23 cellular contexts compared by ENCODE assay signal in genomic region chr12:130860311-130860710, GRCh38. TPM values are rescaled to one million over a fixed set of nuclear protein-coding genes. Genes with fewer than 3 reads are reported as not detected.
DNase-seq lines count a peak whose midpoint lies in the region; ATAC-seq, FAIRE-seq and TF ChIP-seq lines count a peak whose summit lies in the region.
"Had no signal": no experiment of that assay in that cellular context is flagged by ENCODE, and none has a peak within 500 bp of the region (broad histone marks: within the 10 kb centered on the region; RNA-seq: fewer than 3 reads in every experiment).

No MANE protein-coding gene starts in this region.

- H3K27ac ChIP-seq in H1 (ENCODE audit: low read depth, low read length) (no peak overlapping the region), spleen (no peak overlapping the region), substantia nigra (ENCODE audit: low read depth, low read length, poor library complexity, severe bottlenecking) (no peak overlapping the region)
- H3K27ac ChIP-seq: 22Rv1, BLaER1, C4-2B, GM23248 had no signal

- no peaks in the 10 kb centered on the region for H3K23me2 ChIP-seq in H1 (ENCODE audit: low read depth, low read length)

- H3K4me1 ChIP-seq in H1 (replicated peaks in 1 of 4; ENCODE audit: control insufficient read depth in 3 of 4, insufficient read depth in 4 of 4, low read length in 3 of 4): no peaks in the 10 kb centered on the region
- no peaks in the 10 kb centered on the region for H3K4me1 ChIP-seq in spleen
- H3K4me1 ChIP-seq: BLaER1 had no signal

- CTCF ChIA-PET in H1 (lab: Charles Lee; ENCODE audit: partially characterized antibody): interaction anchor here (4.0 kb wide), 1 partner anchor 10 kb away, joined by 26 read pairs; no protein-coding TSS in a partner anchor
- CTCF ChIA-PET in activated naive CD4-positive, alpha-beta T cell treated with anti-CD3 and anti-CD28 coated beads, Interleukin-2, amount 10 ng/mL, durations not matched to agents 7 days and 5 days (lab: Charles Lee): no interaction called here

- H2BK15ac ChIP-seq in H1 (ENCODE audit: low read length): no peak overlapping the region

- H3K4me3 ChIP-seq in H1 (ENCODE audit: extremely low read depth in 1 of 4, insufficient read depth in 2 of 4, low read depth in 3 of 4, low read length in 4 of 4) (no peak overlapping the region), spleen (no peak overlapping the region)
- H3K4me3 ChIP-seq: BLaER1, GM23248 had no signal

- H4K20me1 ChIP-seq in H1 (replicated peaks in 1 of 2; ENCODE audit: control insufficient read depth in 1 of 2, insufficient read depth in 2 of 2, low read length in 2 of 2): no peaks in the 10 kb centered on the region
- H4K20me1 ChIP-seq: BLaER1 had no signal

- H3K9me3 ChIP-seq in H1 (ENCODE audit: insufficient read depth in 2 of 2, low read depth in 1 of 2, low read length in 1 of 2) (no peaks in the 10 kb centered on the region; a peak in 1 of 4 replicates), spleen (peaks cover 0 to 21% (median 10%) of the 10 kb centered on the region in 8 donors), T-helper 17 cell (ENCODE audit: control insufficient read depth, low read length, poor library complexity, severe bottlenecking) (no peaks in the 10 kb centered on the region)

- H3K79me2 ChIP-seq in H1 (ENCODE audit: control insufficient read depth in 1 of 2, insufficient read depth in 2 of 2, low read length in 2 of 2): no peaks in the 10 kb centered on the region

- no peak overlapping the region for H2AK5ac ChIP-seq in H1 (ENCODE audit: low read depth, low read length)

- H4K5ac ChIP-seq in H1 (ENCODE audit: insufficient read length, low read depth, low read length): no peak overlapping the region

- H3K4me3 Mint-ChIP-seq in activated naive CD4-positive, alpha-beta T cell treated with anti-CD3 and anti-CD28 coated beads, Interleukin-2, amount 10 ng/mL, durations not matched to agents 7 days and 5 days: no peak overlapping the region
- H3K4me3 Mint-ChIP-seq in T-helper 17 cell: no peak overlapping the region
- H3K4me3 Mint-ChIP-seq: B cell; CD4-positive, CD25-positive, alpha-beta regulatory T cell; CD8-positive, alpha-beta T cell; H9 had no signal

- H3K4me2 ChIP-seq in H1 (ENCODE audit: insufficient read depth in 1 of 2, low read depth in 2 of 2, low read length in 2 of 2): no peak overlapping the region
- H3K4me2 ChIP-seq: BLaER1 had no signal

- H3K56ac ChIP-seq in H1 (replicated peaks; ENCODE audit: insufficient read length, low read depth, low read length): no peak overlapping the region

- 0 out of 2 replicates have a peak overlapping the region, but pooled peaks have one; percentile 96 for H2BK20ac ChIP-seq in H1 (ENCODE audit: low read length)

- H2BK120ac ChIP-seq in H1 (replicated peaks; ENCODE audit: low read depth, low read length): no peak overlapping the region

- H4K8ac ChIP-seq in H1 (ENCODE audit: extremely low read depth, insufficient read depth, low read length): no peak overlapping the region

- no peak overlapping the region for H3K27ac Mint-ChIP-seq in activated naive CD4-positive, alpha-beta T cell treated with anti-CD3 and anti-CD28 coated beads, Interleukin-2, amount 10 ng/mL, durations not matched to agents 7 days and 5 days
- no peak overlapping the region for H3K27ac Mint-ChIP-seq in T-helper 17 cell
- H3K27ac Mint-ChIP-seq: B cell; CD4-positive, CD25-positive, alpha-beta regulatory T cell; CD8-positive, alpha-beta T cell; H9 had no signal

- H3K36me3 ChIP-seq in H1 (ENCODE audit: control insufficient read depth in 2 of 4, insufficient read depth in 4 of 4, low read length in 3 of 4) (no peaks in the 10 kb centered on the region), spleen (no peaks in the 10 kb centered on the region)
- H3K36me3 ChIP-seq: BLaER1 had no signal

- no peak overlapping the region for H2BK12ac ChIP-seq in H1 (ENCODE audit: low read depth, low read length)

- no peaks in the 10 kb centered on the region for H3K79me1 ChIP-seq in H1 (ENCODE audit: low read depth, low read length)

- TF ChIP-seq CTCF in H1 (IDR thresholded peaks at IDR 0.05; ENCODE audit: control extremely low read depth in 1 of 3, insufficient read depth in 1 of 3, low read depth in 1 of 3, low read length in 3 of 3) (no peak), spleen (IDR thresholded peaks at IDR 0.05 in 8 of 11, conservative IDR thresholded peaks at IDR 0.05 in 3 of 11) (no peak)

- 81% methylated on average over 9 of the region's 9 CpGs; no CpG with 5 or more reads in 1 of the 2 experiments for WGBS in H1 (ENCODE audit: extremely low coverage in 1 of 2, insufficient coverage in 1 of 2, insufficient read length in 1 of 2, insufficient replicate concordance in 2 of 2, low coverage in 1 of 2, low lambda C conversion rate in 2 of 2, missing lambda C conversion rate in 1 of 2), 2 experiments
- 89 to 94% (median 92%) methylated on average over 9 of the region's 9 CpGs for WGBS in spleen, 5 donors

- DNase-seq in activated CD8-positive, alpha-beta memory T cell treated with anti-CD3 and anti-CD28 coated beads, Interleukin-2, amount 50 U/mL, for 48 hours: peak; percentile 37
- no peak for DNase-seq in activated CD8-positive, alpha-beta memory T cell treated with anti-CD3 and anti-CD28 coated beads, Interleukin-2, amount 50 U/mL, for 4 hours
- DNase-seq in NCI-H69 (lab: John Stamatoyannopoulos, UW) (peak; percentile 81), H1 (ENCODE audit: low read depth in 1 of 2, low spot score in 2 of 2) (no peak), spleen (peak; percentile 17), substantia nigra (lab: John Stamatoyannopoulos, UW) (no peak), T-helper 17 cell (no peak)
- no peak for DNase-seq in activated naive CD4-positive, alpha-beta T cell treated with anti-CD3 and anti-CD28 coated beads, Interleukin-2, amount 10 ng/mL, durations not matched to agents 7 days and 5 days
- DNase-seq: Caco-2; CD4-positive, CD25-positive, alpha-beta regulatory T cell; CD8-positive, alpha-beta T cell; DMS153; DND-41; GM23248; H9 had no signal

- H2AFZ ChIP-seq in H1 (ENCODE audit: low read length): no peak overlapping the region
- H2AFZ ChIP-seq: GM23248 had no signal

- no peak for TF ChIP-seq RAD21 in H1 (IDR thresholded peaks at IDR 0.05 in 1 of 2, conservative IDR thresholded peaks at IDR 0.05 in 1 of 2; ENCODE audit: low read depth in 2 of 2, low read length in 2 of 2)

- intact Hi-C loops in spleen (cut with DNase I; ENCODE audit: low total_unique reads): no loop called here

- H3K23ac ChIP-seq in H1 (ENCODE audit: insufficient read length): no peak overlapping the region

- no peak overlapping the region for H3K14ac ChIP-seq in H1 (ENCODE audit: insufficient read length)

- H3K18ac ChIP-seq in H1 (ENCODE audit: extremely low read depth, low read length): no peak overlapping the region

- no peak for TF ChIP-seq POLR2A in H1 (IDR thresholded peaks at IDR 0.05; ENCODE audit: control extremely low read depth in 1 of 2, low read depth in 2 of 2, low read length in 2 of 2)
- no peak for TF ChIP-seq POLR2A in spleen (IDR thresholded peaks at IDR 0.05)

- H3K27me3 Mint-ChIP-seq in activated naive CD4-positive, alpha-beta T cell treated with anti-CD3 and anti-CD28 coated beads, Interleukin-2, amount 10 ng/mL, durations not matched to agents 7 days and 5 days: peaks cover 14% of the 10 kb centered on the region
- H3K27me3 Mint-ChIP-seq in T-helper 17 cell: peaks cover 4% of the 10 kb centered on the region

- POLR2A ChIA-PET in H1 (lab: Charles Lee; ENCODE audit: partially characterized antibody): interaction anchor here (2.9 to 8.1 kb wide), 2 partner anchors 10 to 16 kb away, joined by 16 to 86 read pairs; no protein-coding TSS in a partner anchor

- FAIRE-seq in H1 (lab: Jason Lieb, UNC): no peak
- FAIRE-seq: A204.1, G401.6, GM19239 had no signal

- no peak for ATAC-seq in T-helper 17 cell
- ATAC-seq: CD8-positive, alpha-beta T cell; HCT116 had no signal

- no peaks in the 10 kb centered on the region for H3K27me3 ChIP-seq in H1 (replicated peaks in 1 of 4; ENCODE audit: control insufficient read depth in 3 of 4, extremely low read depth in 1 of 4, insufficient read depth in 3 of 4, low read length in 3 of 4)
- H3K27me3 ChIP-seq in spleen (replicated peaks in 1 of 7): peaks cover 0 to 4% (median 0%) of the 10 kb centered on the region in 7 donors
- H3K27me3 ChIP-seq: BLaER1 had no signal

- no peak overlapping the region for H4K91ac ChIP-seq in H1 (replicated peaks; ENCODE audit: insufficient read length, low read length)

- no peak for TF ChIP-seq EP300 in H1 (IDR thresholded peaks at IDR 0.05; ENCODE audit: borderline replicate concordance in 1 of 2, low read depth in 2 of 2, low read length in 2 of 2)

- H3K9ac ChIP-seq in H1 (replicated peaks in 1 of 4; ENCODE audit: extremely low read depth in 1 of 4, low read depth in 3 of 4, low read length in 3 of 4): no peak overlapping the region
- H3K9ac ChIP-seq: BLaER1, GM23248 had no signal

- H3K4me1 Mint-ChIP-seq in activated naive CD4-positive, alpha-beta T cell treated with anti-CD3 and anti-CD28 coated beads, Interleukin-2, amount 10 ng/mL, durations not matched to agents 7 days and 5 days: no peaks in the 10 kb centered on the region
- no peaks in the 10 kb centered on the region for H3K4me1 Mint-ChIP-seq in T-helper 17 cell
- H3K4me1 Mint-ChIP-seq: B cell had no signal

- H3K9me3 Mint-ChIP-seq in activated naive CD4-positive, alpha-beta T cell treated with anti-CD3 and anti-CD28 coated beads, Interleukin-2, amount 10 ng/mL, durations not matched to agents 7 days and 5 days: peaks cover 8% of the 10 kb centered on the region

- no peak overlapping the region for H2BK5ac ChIP-seq in H1 (ENCODE audit: low read depth, low read length)

- no peak overlapping the region for H3K4ac ChIP-seq in H1 (replicated peaks; ENCODE audit: insufficient read length, low read depth, low read length)

- H3K36me3 Mint-ChIP-seq in activated naive CD4-positive, alpha-beta T cell treated with anti-CD3 and anti-CD28 coated beads, Interleukin-2, amount 10 ng/mL, durations not matched to agents 7 days and 5 days: peaks cover 2% of the 10 kb centered on the region
- peaks cover 2% of the 10 kb centered on the region for H3K36me3 Mint-ChIP-seq in T-helper 17 cell (ENCODE audit: low read depth)
- H3K36me3 Mint-ChIP-seq: CD4-positive, CD25-positive, alpha-beta regulatory T cell; CD8-positive, alpha-beta T cell had no signal

RNA-seq across cellular contexts. Expression of gene RAN, which starts 11.6 kb away (rescaled TPM):
- 2,056 and 2,064 TPM in 2 replicates for total RNA-seq in H1 (2021; fragmentation: NEBNext Ultra II Directional; extraction: Animal tissue kit (Norgen Biotek cat#: 25700))
- polyA plus RNA-seq in H1 (2011; rRNA removed) (1,559 and 2,203 TPM in 2 replicates), spleen (100 to 1,000 TPM; 225 to 412 (median 395) TPM)
- 3,091 TPM for polyA plus RNA-seq in H1 (2011; cell fraction: cytosol; rRNA removed)
- 846 TPM for polyA plus RNA-seq in H1 (2011; cell fraction: nucleus; rRNA removed)
- polyA plus RNA-seq in H1 (2012, experiment 1 of 2): 2,430 to 2,650 TPM (median 2,578 TPM) in 4 replicates
- polyA plus RNA-seq in H1 (2012, experiment 2 of 2): 345 TPM
- 714 TPM for polyA plus RNA-seq in H1 (2013, experiment 1 of 2)
- 699 TPM for polyA plus RNA-seq in H1 (2013, experiment 2 of 2)
- polyA minus RNA-seq in H1 (2011; rRNA and poly(A)+ RNA removed): 1,671 and 1,842 TPM in 2 replicates
- polyA minus RNA-seq in H1 (2011; cell fraction: cytosol; rRNA and poly(A)+ RNA removed): 628 TPM
- 352 TPM for polyA minus RNA-seq in H1 (2011; cell fraction: nucleus; rRNA and poly(A)+ RNA removed)
- total RNA-seq in spleen (100 to 1,000 TPM; 128 to 423 (median 270) TPM), T-helper 17 cell (100 to 1,000 TPM; 294 to 321 TPM)

RNA-seq across cellular contexts. Expression of gene STX2, which starts 21.3 kb away (rescaled TPM):
- 22.0 and 26.3 TPM in 2 replicates for total RNA-seq in H1 (2021; fragmentation: NEBNext Ultra II Directional; extraction: Animal tissue kit (Norgen Biotek cat#: 25700))
- polyA plus RNA-seq in H1 (2011; rRNA removed) (13.9 and 20.0 TPM in 2 replicates), spleen (1 to 10 TPM; 7.4 to 9.1 (median 8.6) TPM)
- 20.8 TPM for polyA plus RNA-seq in H1 (2011; cell fraction: cytosol; rRNA removed)
- polyA plus RNA-seq in H1 (2011; cell fraction: nucleus; rRNA removed): 13.3 TPM
- polyA plus RNA-seq in H1 (2012, experiment 1 of 2): 14.6 to 22.0 TPM (median 17.8 TPM) in 4 replicates
- 3.5 TPM for polyA plus RNA-seq in H1 (2012, experiment 2 of 2)
- 19.0 TPM for polyA plus RNA-seq in H1 (2013, experiment 1 of 2)
- polyA plus RNA-seq in H1 (2013, experiment 2 of 2): 17.5 TPM
- 13.7 and 18.8 TPM in 2 replicates for polyA minus RNA-seq in H1 (2011; rRNA and poly(A)+ RNA removed)
- polyA minus RNA-seq in H1 (2011; cell fraction: cytosol; rRNA and poly(A)+ RNA removed): 8.4 TPM
- 10.2 TPM for polyA minus RNA-seq in H1 (2011; cell fraction: nucleus; rRNA and poly(A)+ RNA removed)
- total RNA-seq in spleen (10 to 100 TPM; 11.5 to 18.4 (median 15.1) TPM), T-helper 17 cell (10 to 100 TPM; 22.5 to 41.1 TPM)

Comparison
In these comparisons a context has a peak if more than half of its experiments do, and no peak if none do; other contexts are left out.
1. DNase-seq: peak in activated CD8-positive, alpha-beta memory T cell treated with anti-CD3 and anti-CD28 coated beads, Interleukin-2, amount 50 U/mL, for 48 hours (single experiment), NCI-H69 (single experiment) and spleen (single experiment); none in activated CD8-positive, alpha-beta memory T cell treated with anti-CD3 and anti-CD28 coated beads, Interleukin-2, amount 50 U/mL, for 4 hours (single experiment), H1 (0 of 2), substantia nigra (0 of 49), activated naive CD4-positive, alpha-beta T cell treated with anti-CD3 and anti-CD28 coated beads, Interleukin-2, amount 10 ng/mL, durations not matched to agents 7 days and 5 days (single experiment) and T-helper 17 cell (0 of 3).